10 cellular contexts compared by ENCODE assay signal in genomic region chr14:100165376-100165775, GRCh38. TPM values are rescaled to one million over a fixed set of nuclear protein-coding genes. Genes with fewer than 3 reads are reported as not detected.
DNase-seq lines count a peak whose midpoint lies in the region; ATAC-seq, FAIRE-seq and TF ChIP-seq lines count a peak whose summit lies in the region.
"Had no signal": no experiment of that assay in that cellular context is flagged by ENCODE, and none has a peak within 500 bp of the region (broad histone marks: within the 10 kb centered on the region; RNA-seq: fewer than 3 reads in every experiment).

No MANE protein-coding gene starts in this region.

- no TSS peak for BruUV-seq in IMR-90 (replicated peaks; lab: Mats Ljungman, UMichigan)
- BruUV-seq in GM12878 (replicated peaks; lab: Mats Ljungman, UMichigan), result no TSS peak

- H3K4me1 ChIP-seq in IMR-90 (ENCODE audit: control insufficient read depth, insufficient read depth, low read length) (no peaks in the 10 kb centered on the region), GM12878 (ENCODE audit: control insufficient read depth, insufficient read depth, low read length) (no peaks in the 10 kb centered on the region), keratinocyte (ENCODE audit: control insufficient read depth, extremely low read depth, insufficient read depth, low read length) (no peaks in the 10 kb centered on the region)

- intact Hi-C loops in IMR-90 (cut with micrococcal nuclease) (no loop called here), GM12878 (cut with micrococcal nuclease; ENCODE audit: unreplicated experiment) (no loop called here)

- H2BK120ac ChIP-seq in IMR-90 (ENCODE audit: low read depth, low read length), result no peak overlapping the region

- POLR2A ChIA-PET in IMR-90 (lab: Charles Lee; ENCODE audit: unreplicated experiment), result no interaction called here
- POLR2A ChIA-PET in GM12878 (lab: Charles Lee), result no interaction called here

- TF ChIP-seq POLR2A in IMR-90 (IDR thresholded peaks at IDR 0.05; ENCODE audit: low read depth, low read length), result no peak
- no peak for TF ChIP-seq POLR2A in GM12878 (IDR thresholded peaks at IDR 0.05; ENCODE audit: low read depth, low read length)

- in situ Hi-C loops in IMR-90 (cut with MboI; ENCODE audit: low sequenced_read_pairs) (no loop called here), GM12878 (cut with MboI) (no loop called here)

- no peak for TF ChIP-seq CTCF in IMR-90 (conservative IDR thresholded peaks at IDR 0.05; ENCODE audit: low read depth, low read length)
- no peak for TF ChIP-seq CTCF in GM12878 (IDR thresholded peaks at IDR 0.05 in 2 of 3, conservative IDR thresholded peaks at IDR 0.05 in 1 of 3; ENCODE audit: control insufficient read depth in 2 of 3, extremely low read depth in 1 of 3, insufficient read depth in 1 of 3, low read depth in 3 of 3, low read length in 3 of 3)
- peak in 2 of 3 experiments; percentile 42 to 51 for TF ChIP-seq CTCF in keratinocyte (optimal IDR thresholded peaks at IDR 0.05 in 1 of 3, IDR thresholded peaks at IDR 0.05 in 1 of 3, conservative IDR thresholded peaks at IDR 0.05 in 1 of 3; ENCODE audit: extremely low read depth in 1 of 3, insufficient read depth in 2 of 3, low read length in 3 of 3)

- SMC1A ChIA-PET in GM12878 (lab: Charles Lee; ENCODE audit: uncharacterized antibody, unreplicated experiment), result no interaction called here

- H3K9me1 ChIP-seq in IMR-90 (ENCODE audit: insufficient read depth, low read length), result no peaks in the 10 kb centered on the region
- no peaks in the 10 kb centered on the region for H3K9me1 ChIP-seq in keratinocyte (ENCODE audit: control insufficient read depth, extremely low read depth, insufficient read depth, low read length)

- H3K4me3 ChIP-seq in IMR-90 (ENCODE audit: insufficient read depth, low read depth, low read length) (no peak overlapping the region), GM12878 (no peak overlapping the region), keratinocyte (ENCODE audit: control insufficient read depth in 2 of 3, extremely low read depth in 1 of 3, insufficient read depth in 2 of 3, low read depth in 1 of 3, low read length in 3 of 3) (no peak overlapping the region)

- no peak for TF ChIP-seq RAD21 in IMR-90 (IDR thresholded peaks at IDR 0.05; ENCODE audit: low read length)
- TF ChIP-seq RAD21 in GM12878 (IDR thresholded peaks at IDR 0.05; ENCODE audit: insufficient read depth, low read depth, low read length), result no peak

- dilution Hi-C loops in IMR-90 (cut with HindIII; ENCODE audit: low sequenced_read_pairs, unreplicated experiment) (no loop called here), keratinocyte (cut with MboI; ENCODE audit: extremely low pct_ligation_motif_present, low sequenced_read_pairs) (no loop called here)

- H2BK20ac ChIP-seq in IMR-90 (ENCODE audit: low read depth, low read length), result no peak overlapping the region

- no peak for TF ChIP-seq EP300 in GM12878 (IDR thresholded peaks at IDR 0.05; ENCODE audit: borderline replicate concordance in 1 of 2, control insufficient read depth in 1 of 2, low read depth in 2 of 2, low read length in 2 of 2)

- no peaks in the 10 kb centered on the region for H3K36me3 Mint-ChIP-seq in stimulated activated naive B cell treated with anti-CD40 and anti-IgM and Interleukin-4, amounts not matched to agents 10 μg/mL and 1 μg/mL and 100 μg/mL, for 72 hours

- no peak for FAIRE-seq in GM12878 (lab: Jason Lieb, UNC)
- FAIRE-seq in keratinocyte (lab: Jason Lieb, UNC), result no peak

- peaks cover 27% of the 10 kb centered on the region for H3K27me3 ChIP-seq in IMR-90 (ENCODE audit: control insufficient read depth, insufficient read depth, low read length)
- peaks cover 2 to 3% of the 10 kb centered on the region in 2 experiments; a peak in 2 of 4 replicates for H3K27me3 ChIP-seq in GM12878 (replicated peaks in 1 of 2; ENCODE audit: control insufficient read depth in 2 of 2, insufficient read depth in 2 of 2, low read length in 1 of 2)
- H3K27me3 ChIP-seq in keratinocyte (ENCODE audit: control insufficient read depth, extremely low read depth, insufficient read depth, low read length), result peaks cover 14% of the 10 kb centered on the region

- H2AK9ac ChIP-seq in IMR-90 (replicated peaks; ENCODE audit: low read depth, low read length, poor library complexity), result no peak overlapping the region

- H3K9ac ChIP-seq in IMR-90 (ENCODE audit: low read depth, low read length) (no peak overlapping the region), GM12878 (ENCODE audit: control insufficient read depth, insufficient read depth, low read length) (no peak overlapping the region), keratinocyte (ENCODE audit: control insufficient read depth, extremely low read depth, insufficient read depth, low read length) (no peak overlapping the region)

- no peaks in the 10 kb centered on the region for H3K9me3 Mint-ChIP-seq in stimulated activated naive B cell treated with anti-CD40 and anti-IgM and Interleukin-4, amounts not matched to agents 10 μg/mL and 1 μg/mL and 100 μg/mL, for 72 hours

- H2BK15ac ChIP-seq in IMR-90 (ENCODE audit: low read depth, low read length), result no peak overlapping the region

- DNase-seq in IMR-90, result no peak
- no peak for DNase-seq in GM12878 (ENCODE audit: low read depth, low spot score)
- no peak for DNase-seq in keratinocyte (ENCODE audit: low read depth, low spot score)
- no peak for DNase-seq in stimulated activated naive B cell treated with anti-CD40 and anti-IgM and Interleukin-4, amounts not matched to agents 10 μg/mL and 1 μg/mL and 100 μg/mL, for 72 hours
- DNase-seq in GOT3 (lab: John Stamatoyannopoulos, UW), result no peak
- DNase-seq: NCI-H2029 treated with DMSO at 0.1 percent for 48 hours, PC-3 had no signal

- no peak overlapping the region for H3K14ac ChIP-seq in IMR-90 (replicated peaks; ENCODE audit: low read depth, low read length)

- H3K9me3 ChIP-seq in IMR-90 (ENCODE audit: control insufficient read depth, insufficient read depth, low read length) (peaks cover 4% of the 10 kb centered on the region; the same call in 1 of the 2 replicates), GM12878 (replicated peaks; ENCODE audit: control insufficient read depth, insufficient read depth, low read length) (no peaks in the 10 kb centered on the region), keratinocyte (ENCODE audit: control insufficient read depth, low read depth, low read length) (no peaks in the 10 kb centered on the region)

- no peak overlapping the region for H3K18ac ChIP-seq in IMR-90 (ENCODE audit: low read depth, low read length)

- H3K27ac ChIP-seq in IMR-90 (ENCODE audit: insufficient read depth, low read length), result no peak overlapping the region
- no peak overlapping the region for H3K27ac ChIP-seq in GM12878 (ENCODE audit: control insufficient read depth, insufficient read depth)
- no peak overlapping the region for H3K27ac ChIP-seq in keratinocyte (ENCODE audit: control insufficient read depth, insufficient read depth, low read length)

- no peak overlapping the region for H3K27ac Mint-ChIP-seq in stimulated activated naive B cell treated with anti-CD40 and anti-IgM and Interleukin-4, amounts not matched to agents 10 μg/mL and 1 μg/mL and 100 μg/mL, for 72 hours

- WGBS in IMR-90 (ENCODE audit: extremely low coverage in 2 of 2, insufficient read length in 1 of 2), 2 experiments, result 21% methylated on average over 18 of the region's 27 CpGs; no CpG with 5 or more reads in 1 of the 2 experiments
- 73% methylated on average over 27 of the region's 27 CpGs for WGBS in GM12878 (ENCODE audit: insufficient coverage, insufficient replicate concordance, low lambda C conversion rate, missing lambda C conversion rate)

- H3K23ac ChIP-seq in IMR-90 (ENCODE audit: low read depth, low read length), result no peak overlapping the region

- CTCF ChIA-PET in IMR-90 (lab: Yijun Ruan, JAX) (no interaction called here), GM12878 (lab: Yijun Ruan, JAX) (interaction anchor here (1.5 kb wide), 1 partner anchor 10 kb away, joined by 6 read pairs; no protein-coding TSS in a partner anchor)

- H3K79me2 ChIP-seq in GM12878 (ENCODE audit: control insufficient read depth, insufficient read depth, low read length) (no peaks in the 10 kb centered on the region), keratinocyte (ENCODE audit: control insufficient read depth, insufficient read depth, low read length) (no peaks in the 10 kb centered on the region)

- peak overlapping the region; percentile 44 to 57 for H3K4me3 Mint-ChIP-seq in stimulated activated naive B cell treated with anti-CD40 and anti-IgM and Interleukin-4, amounts not matched to agents 10 μg/mL and 1 μg/mL and 100 μg/mL, for 72 hours

- H4K5ac ChIP-seq in IMR-90 (ENCODE audit: low read depth, low read length), result no peak overlapping the region

- ATAC-seq in IMR-90 (ENCODE audit: low read depth) (peak; percentile 65), GM12878 (peak; percentile 50), GM18909 (IDR thresholded peaks at IDR 0.05; ENCODE audit: poor library complexity, unreplicated experiment) (no peak), HG03135 (IDR thresholded peaks at IDR 0.05; ENCODE audit: unreplicated experiment) (no peak)
- no peak for ATAC-seq in stimulated activated naive B cell treated with anti-CD40 and anti-IgM and Interleukin-4, amounts not matched to agents 10 μg/mL and 1 μg/mL and 100 μg/mL, for 72 hours (replicated peaks)
- ATAC-seq: left lobe of liver, PC-3 had no signal

- no peaks in the 10 kb centered on the region for H3K36me3 ChIP-seq in IMR-90 (ENCODE audit: control insufficient read depth, insufficient read depth, low read length)
- no peaks in the 10 kb centered on the region for H3K36me3 ChIP-seq in GM12878 (ENCODE audit: control insufficient read depth in 2 of 2, insufficient read depth in 2 of 2, low read length in 1 of 2)
- H3K36me3 ChIP-seq in keratinocyte (ENCODE audit: control insufficient read depth in 2 of 2, extremely low read depth in 1 of 2, insufficient read depth in 2 of 2, low read length in 2 of 2), result no peaks in the 10 kb centered on the region

- no peak overlapping the region for H4K91ac ChIP-seq in IMR-90 (ENCODE audit: insufficient read depth, low read depth, low read length)

- H2AK5ac ChIP-seq in IMR-90 (ENCODE audit: low read depth, low read length), result no peak overlapping the region

- H3K27me3 Mint-ChIP-seq in stimulated activated naive B cell treated with anti-CD40 and anti-IgM and Interleukin-4, amounts not matched to agents 10 μg/mL and 1 μg/mL and 100 μg/mL, for 72 hours, result no peaks in the 10 kb centered on the region

- H3K4me1 Mint-ChIP-seq in stimulated activated naive B cell treated with anti-CD40 and anti-IgM and Interleukin-4, amounts not matched to agents 10 μg/mL and 1 μg/mL and 100 μg/mL, for 72 hours, result peaks cover 11 to 14% of the 10 kb centered on the region in 2 donors

- RAD21 ChIA-PET in GM12878 (lab: Charles Lee; ENCODE audit: unreplicated experiment), result no interaction called here

- no peaks in the 10 kb centered on the region for H4K20me1 ChIP-seq in IMR-90 (ENCODE audit: insufficient read depth, low read length)
- no peaks in the 10 kb centered on the region for H4K20me1 ChIP-seq in GM12878 (ENCODE audit: control insufficient read depth, insufficient read depth)
- no peaks in the 10 kb centered on the region for H4K20me1 ChIP-seq in keratinocyte (ENCODE audit: control insufficient read depth, extremely low read depth, insufficient read depth, low read length)

- no peak overlapping the region for H4K8ac ChIP-seq in IMR-90 (ENCODE audit: low read depth in 2 of 2, low read length in 2 of 2)

- H3K56ac ChIP-seq in IMR-90 (ENCODE audit: extremely low read depth, insufficient read depth, low read length), result no peak overlapping the region

- H2BK5ac ChIP-seq in IMR-90 (ENCODE audit: low read depth, low read length, poor library complexity, severe bottlenecking), result no peak overlapping the region

- H2AFZ ChIP-seq in IMR-90 (replicated peaks; ENCODE audit: low read length, poor library complexity) (peak overlapping the region; percentile 63), GM12878 (ENCODE audit: control insufficient read depth, low read depth, low read length) (no peak overlapping the region), keratinocyte (ENCODE audit: control insufficient read depth, low read length) (no peak overlapping the region)

- H3K4ac ChIP-seq in IMR-90 (ENCODE audit: low read depth, low read length), result no peak overlapping the region

- no peaks in the 10 kb centered on the region for H3K79me1 ChIP-seq in IMR-90 (ENCODE audit: low read depth in 1 of 2, low read length in 2 of 2)

- H3K4me2 ChIP-seq in IMR-90 (ENCODE audit: low read depth, low read length) (no peak overlapping the region), GM12878 (ENCODE audit: control insufficient read depth, insufficient read depth) (no peak overlapping the region), keratinocyte (ENCODE audit: control insufficient read depth, extremely low read depth, insufficient read depth, low read depth, low read length) (peak overlapping the region; percentile 41)

RNA-seq across cellular contexts. Expression of gene DEGS2, which starts 5.9 kb away (rescaled TPM):
- total RNA-seq in IMR-90 (2012; rRNA removed) (not detected in 2 replicates), GM12878 (2014; rRNA removed) (0.87 and 1.1 TPM in 2 replicates), GM12878 (2014; rRNA removed; fragmentation: Illumina TruSeq; extraction: Trizol) (0.05 and 0.45 TPM in 2 replicates), GM12878 (2021) (1.8 and 2.5 TPM in 2 replicates)
- polyA plus RNA-seq in IMR-90 (2012; rRNA removed) (not detected in 2 replicates), GM12878 (2011; rRNA removed) (0.07 TPM in 1 of 2 replicates, not detected in the other), GM12878 (2014; fragmentation: Illumina TruSeq; extraction: Trizol) (0.01 and 0.03 TPM in 2 replicates), GM12878 (2014; fragmentation: Nextera tagmentation; extraction: Ambion mirVana) (under 1 TPM in 1 of 2 experiments, not detected in 1; 0.62 TPM), GM12878 (2014; rRNA removed) (0.26 and 0.66 TPM in 2 replicates), GM12878 (2016; fragmentation: Nextera tagmentation; extraction: Ambion mirVana) (under 1 TPM; 0.06 to 0.52 TPM), keratinocyte (0.34 to 0.59 TPM (median 0.46 TPM) in 3 replicates)
- polyA plus RNA-seq in IMR-90 (2012; cell fraction: cytosol; rRNA removed), result 0.01 TPM in 1 of 2 replicates, not detected in the other
- 0.02 and 0.14 TPM in 2 replicates for polyA plus RNA-seq in IMR-90 (2012; cell fraction: nucleus; rRNA removed; ENCODE audit: low replicate concordance)
- total RNA-seq in GM12878 (2013; cell fraction: nucleolus; rRNA removed), result 1.4 and 2.3 TPM in 2 replicates
- polyA plus RNA-seq in GM12878 (2011; ENCODE audit: low read depth), result not detected
- polyA plus RNA-seq in GM12878 (2011; cell fraction: cytosol; rRNA removed), result 0.04 and 0.07 TPM in 2 replicates
- polyA plus RNA-seq in GM12878 (2011; cell fraction: nucleus; rRNA removed), result 0.19 and 0.51 TPM in 2 replicates
- polyA plus RNA-seq in GM12878 (2012), result 0.51 and 0.80 TPM in 2 replicates
- 0.10 TPM in 1 of 2 replicates, not detected in the other for polyA minus RNA-seq in GM12878 (2011; rRNA and poly(A)+ RNA removed)
- not detected in 2 replicates for polyA minus RNA-seq in GM12878 (2011; cell fraction: cytosol; rRNA and poly(A)+ RNA removed)
- 0.10 and 0.24 TPM in 2 replicates for polyA minus RNA-seq in GM12878 (2011; cell fraction: nucleus; rRNA and poly(A)+ RNA removed)
- polyA plus RNA-seq in keratinocyte (2011; ENCODE audit: low read depth), result 0.67 TPM
- polyA plus RNA-seq in keratinocyte (2011; cell fraction: cytosol; rRNA removed), result 0.07 and 0.23 TPM in 2 replicates
- 0.46 and 0.84 TPM in 2 replicates for polyA plus RNA-seq in keratinocyte (2011; cell fraction: nucleus; rRNA removed)
- polyA plus RNA-seq in keratinocyte (2012; ENCODE audit: low replicate concordance), result 0.22 and 21.8 TPM in 2 replicates
- 0.06 to 0.26 TPM in 2 of 3 replicates, not detected in the other for polyA minus RNA-seq in keratinocyte
- polyA minus RNA-seq in keratinocyte (2011; cell fraction: cytosol; rRNA and poly(A)+ RNA removed), result not detected
- polyA minus RNA-seq in keratinocyte (2011; cell fraction: nucleus; rRNA and poly(A)+ RNA removed), result 1.2 and 2.3 TPM in 2 replicates

Comparison
In these comparisons a context has a peak if more than half of its experiments do, and no peak if none do; other contexts are left out.
1. ATAC-seq: peak in IMR-90 (single experiment) and GM12878 (single experiment); none in stimulated activated naive B cell treated with anti-CD40 and anti-IgM and Interleukin-4, amounts not matched to agents 10 μg/mL and 1 μg/mL and 100 μg/mL, for 72 hours (0 of 2), GM18909 (single experiment) and HG03135 (single experiment).
2. CTCF ChIP-seq: peak in keratinocyte (2 of 3); none in IMR-90 (single experiment) and GM12878 (0 of 3).